17 cellular contexts compared by ENCODE assay signal in genomic region chr2:239411117-239411516, GRCh38. TPM values are rescaled to one million over a fixed set of nuclear protein-coding genes. Genes with fewer than 3 reads are reported as not detected.
A peak's percentile ranks its signal among the peaks of the same experiment; 100 is the strongest.
DNase-seq lines count a peak whose midpoint lies in the region; ATAC-seq, FAIRE-seq and TF ChIP-seq lines count a peak whose summit lies in the region.
"Had no signal": no experiment of that assay in that cellular context is flagged by ENCODE, and none has a peak within 500 bp of the region (broad histone marks: within the 10 kb centered on the region; RNA-seq: fewer than 3 reads in every experiment).

No MANE protein-coding gene starts in this region.

- DNase-seq in cardiac septum (ENCODE audit: low spot score) (peak; percentile 31), heart right ventricle (no peak), bronchial epithelial cell (ENCODE audit: low read depth) (no peak), osteocyte (ENCODE audit: extremely low spot score, unreplicated experiment) (peak; percentile 60), foreskin melanocyte (no peak), endothelial cell (ENCODE audit: low spot score) (no peak), colonic mucosa (no peak)
- DNase-seq: ACHN; C1 segment of cervical spinal cord; Caco-2; CD8-positive, alpha-beta memory T cell; DMS53; GF-D8 had no signal

- no peaks in the 10 kb centered on the region for H3K4me1 Mint-ChIP-seq in osteocyte (ENCODE audit: unreplicated experiment)
- H3K4me1 Mint-ChIP-seq in endothelial cell (ENCODE audit: unreplicated experiment): no peaks in the 10 kb centered on the region
- H3K4me1 Mint-ChIP-seq: B cell had no signal

- peaks cover 8% of the 10 kb centered on the region for H3K9me3 Mint-ChIP-seq in osteocyte (ENCODE audit: unreplicated experiment)
- no peaks in the 10 kb centered on the region for H3K9me3 Mint-ChIP-seq in endothelial cell (ENCODE audit: unreplicated experiment)

- H3K27me3 ChIP-seq in heart right ventricle: no peaks in the 10 kb centered on the region
- H3K27me3 ChIP-seq in bronchial epithelial cell (ENCODE audit: control insufficient read depth, insufficient read depth, low read length): no peaks in the 10 kb centered on the region
- H3K27me3 ChIP-seq in colonic mucosa: no peaks in the 10 kb centered on the region

- no peak for ATAC-seq in heart right ventricle
- ATAC-seq: HCT116, K562 had no signal

- H3K27ac Mint-ChIP-seq in osteocyte (ENCODE audit: unreplicated experiment) (no peak overlapping the region), endothelial cell (ENCODE audit: unreplicated experiment) (no peak overlapping the region)
- H3K27ac Mint-ChIP-seq: B cell; CD8-positive, alpha-beta memory T cell had no signal

- no peak overlapping the region for H3K4me3 Mint-ChIP-seq in osteocyte (ENCODE audit: unreplicated experiment)
- H3K4me3 Mint-ChIP-seq in endothelial cell (ENCODE audit: unreplicated experiment): no peak overlapping the region
- H3K4me3 Mint-ChIP-seq: B cell had no signal

- no peaks in the 10 kb centered on the region for H3K36me3 Mint-ChIP-seq in osteocyte (ENCODE audit: unreplicated experiment)
- no peaks in the 10 kb centered on the region for H3K36me3 Mint-ChIP-seq in endothelial cell (ENCODE audit: low read depth, unreplicated experiment)

- H3K36me3 ChIP-seq in heart right ventricle (no peaks in the 10 kb centered on the region), bronchial epithelial cell (ENCODE audit: control insufficient read depth, insufficient read depth, low read length) (no peaks in the 10 kb centered on the region), colonic mucosa (no peaks in the 10 kb centered on the region)

- H3K9me3 ChIP-seq in heart right ventricle (peaks cover 0 to 39% (median 4%) of the 10 kb centered on the region in 11 donors), colonic mucosa (no peaks in the 10 kb centered on the region)
- H3K9me3 ChIP-seq: Caco-2 had no signal

- intact Hi-C loops in cardiac septum (cut with DNase I): no loop called here
- intact Hi-C loops in heart right ventricle (cut with DNase I): no loop called here
- intact Hi-C loops in colonic mucosa (cut with DNase I): no loop called here

- no peak overlapping the region for H3K9ac ChIP-seq in colonic mucosa (ENCODE audit: low read depth in 2 of 2, low read length in 2 of 2)

- TF ChIP-seq CTCF in heart right ventricle (IDR thresholded peaks at IDR 0.05) (no peak), bronchial epithelial cell (IDR thresholded peaks at IDR 0.05; ENCODE audit: insufficient read depth, low read length, severe bottlenecking) (no peak), osteocyte (IDR thresholded peaks at IDR 0.05) (no peak), endothelial cell (IDR thresholded peaks at IDR 0.05; ENCODE audit: unreplicated experiment) (no peak), colonic mucosa (IDR thresholded peaks at IDR 0.05) (no peak)

- 90 to 92% methylated on average over 5 of the region's 5 CpGs for WGBS in heart right ventricle, 2 donors

- peak; percentile 23 for FAIRE-seq in bronchial epithelial cell (lab: Jason Lieb, UNC)
- FAIRE-seq: H54, K562 had no signal

- no peak overlapping the region for H3K4me3 ChIP-seq in heart right ventricle
- no peak overlapping the region for H3K4me3 ChIP-seq in bronchial epithelial cell (ENCODE audit: low read depth, low read length)
- no peak overlapping the region for H3K4me3 ChIP-seq in colonic mucosa
- H3K4me3 ChIP-seq: K562 had no signal

- H3K27ac ChIP-seq in heart right ventricle: no peak overlapping the region
- no peak overlapping the region for H3K27ac ChIP-seq in colonic mucosa

- H3K4me1 ChIP-seq in heart right ventricle (peaks cover 0 to 4% (median 0%) of the 10 kb centered on the region in 9 donors), colonic mucosa (no peaks in the 10 kb centered on the region)
- H3K4me1 ChIP-seq: Caco-2 had no signal

- H3K27me3 Mint-ChIP-seq in osteocyte (ENCODE audit: unreplicated experiment) (no peaks in the 10 kb centered on the region), endothelial cell (ENCODE audit: unreplicated experiment) (no peaks in the 10 kb centered on the region)

RNA-seq across cellular contexts. Expression of gene HDAC4, which starts 10.3 kb away (rescaled TPM):
- total RNA-seq in cardiac septum: 34.4 TPM
- 10 to 100 TPM; 18.8 to 40.0 (median 27.2) TPM for total RNA-seq in heart right ventricle
- polyA plus RNA-seq in heart right ventricle: 10 to 100 TPM in 1 of 2 donors, 1 to 10 TPM in 1; 3.7 to 14.9 TPM
- 5.3 and 12.0 TPM in 2 replicates for total RNA-seq in bronchial epithelial cell
- 30.3 and 32.2 TPM in 2 replicates for total RNA-seq in osteocyte
- 26.0 TPM for total RNA-seq in endothelial cell (ENCODE audit: unreplicated experiment)
- total RNA-seq in colonic mucosa: 10 to 100 TPM; 35.3 to 46.8 TPM

Comparison
In these comparisons a context has a peak if more than half of its experiments do, and no peak if none do; other contexts are left out.
1. DNase-seq: peak in cardiac septum (single experiment) and osteocyte (single experiment); none in heart right ventricle (0 of 2), bronchial epithelial cell (single experiment), foreskin melanocyte (single experiment), endothelial cell (single experiment) and colonic mucosa (single experiment).